ENCODE assay signal across 2 cellular contexts in genomic region chr3:138173769-138174420, GRCh38.
TF ChIP-seq lines count a peak whose summit lies in the region.

No MANE protein-coding gene starts in this region.

TF ChIP-seq in HEK293T, 16 proteins besides CTCF, POLR2A, EP300 and RAD21:
- TF ChIP-seq FOXK2 (IDR thresholded peaks at IDR 0.05) (no peak), ARNT (IDR thresholded peaks at IDR 0.05) (no peak), ZNF384 (IDR thresholded peaks at IDR 0.05) (peak; percentile 74), SUZ12 (IDR thresholded peaks at IDR 0.05) (no peak), FOXM1 (IDR thresholded peaks at IDR 0.05; ENCODE audit: borderline replicate concordance) (no peak), LEF1 (IDR thresholded peaks at IDR 0.05; ENCODE audit: borderline replicate concordance) (no peak)
TF ChIP-seq in HEK293T: peak in this region for 1.

TF ChIP-seq in HepG2, 621 proteins besides CTCF, POLR2A, EP300 and RAD21:
- TF ChIP-seq, protein P1, sequence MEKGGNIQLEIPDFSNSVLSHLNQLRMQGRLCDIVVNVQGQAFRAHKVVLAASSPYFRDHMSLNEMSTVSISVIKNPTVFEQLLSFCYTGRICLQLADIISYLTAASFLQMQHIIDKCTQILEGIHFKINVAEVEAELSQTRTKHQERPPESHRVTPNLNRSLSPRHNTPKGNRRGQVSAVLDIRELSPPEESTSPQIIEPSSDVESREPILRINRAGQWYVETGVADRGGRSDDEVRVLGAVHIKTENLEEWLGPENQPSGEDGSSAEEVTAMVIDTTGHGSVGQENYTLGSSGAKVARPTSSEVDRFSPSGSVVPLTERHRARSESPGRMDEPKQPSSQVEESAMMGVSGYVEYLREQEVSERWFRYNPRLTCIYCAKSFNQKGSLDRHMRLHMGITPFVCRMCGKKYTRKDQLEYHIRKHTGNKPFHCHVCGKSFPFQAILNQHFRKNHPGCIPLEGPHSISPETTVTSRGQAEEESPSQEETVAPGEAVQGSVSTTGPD (CRISPR knock-in tag; IDR thresholded peaks at IDR 0.05) = no peak
- TF ChIP-seq ZFAT (CRISPR knock-in tag; conservative IDR thresholded peaks at IDR 0.05) = no peak
- TF ChIP-seq MIXL1 (CRISPR knock-in tag; IDR thresholded peaks at IDR 0.05) = 0 out of 2 replicates have a peak, but pooled peaks have one; percentile 0
